Comparison of ENCODE assay signal across 8 cellular contexts in genomic region chr15:72231066-72231846, GRCh38. TPM values are rescaled to one million over a fixed set of nuclear protein-coding genes. Genes with fewer than 3 reads are reported as not detected.
DNase-seq lines count a peak whose midpoint lies in the region; ATAC-seq, FAIRE-seq and TF ChIP-seq lines count a peak whose summit lies in the region.

Gene PKM (minus strand): TSS chr15:72231190. CDS start chr15:72219097, 12,093 bp downstream.

- H3K36me3 ChIP-seq in IMR-90 (ENCODE audit: control insufficient read depth, insufficient read depth, low read length) (peaks cover 2% of the 10 kb centered on the region; the same call in 1 of the 2 replicates), OCI-LY7 (ENCODE audit: insufficient read depth, low read length) (peaks cover 40% of the 10 kb centered on the region), endothelial cell of umbilical vein (ENCODE audit: control insufficient read depth in 2 of 2, extremely low read depth in 1 of 2, insufficient read depth in 2 of 2, low read length in 2 of 2) (no peaks in the 10 kb centered on the region)

- TF ChIP-seq CTCF in Calu3 (IDR thresholded peaks at IDR 0.05; ENCODE audit: unreplicated experiment) (no peak), IMR-90 (conservative IDR thresholded peaks at IDR 0.05; ENCODE audit: low read depth, low read length) (no peak), OCI-LY7 (conservative IDR thresholded peaks at IDR 0.05; ENCODE audit: low read length) (no peak), endothelial cell of umbilical vein (IDR thresholded peaks at IDR 0.05; ENCODE audit: extremely low read depth in 1 of 2, insufficient read depth in 1 of 2, low read depth in 1 of 2, low read length in 2 of 2) (no peak)

- H3K79me1 ChIP-seq in IMR-90 (ENCODE audit: low read depth in 1 of 2, low read length in 2 of 2) = peaks cover 11 to 45% of the 10 kb centered on the region in 2 experiments; a peak in 3 of 4 replicates

- peaks cover 55% of the 10 kb centered on the region for H3K4me1 Mint-ChIP-seq in Calu3 (ENCODE audit: low read depth, unreplicated experiment)

- H3K18ac ChIP-seq in IMR-90 (ENCODE audit: low read depth, low read length) = peak within 1 kb of the TSS; percentile 97

- H3K36me3 Mint-ChIP-seq in Calu3 (ENCODE audit: insufficient read depth, unreplicated experiment) = peaks cover 74% of the 10 kb centered on the region

- H3K9me3 Mint-ChIP-seq in Calu3 (ENCODE audit: low read depth, unreplicated experiment) = no peaks in the 10 kb centered on the region

- H4K8ac ChIP-seq in IMR-90 (ENCODE audit: low read depth in 2 of 2, low read length in 2 of 2) = peak within 1 kb of the TSS; percentile 95 to 98

- BruUV-seq in Calu3 (replicated peaks; lab: Mats Ljungman, UMichigan) = no TSS peak
- no TSS peak for BruUV-seq in IMR-90 (replicated peaks; lab: Mats Ljungman, UMichigan)
- BruUV-seq in OCI-LY7 (replicated peaks; lab: Mats Ljungman, UMichigan) = no TSS peak
- no TSS peak for BruUV-seq in endothelial cell of umbilical vein (replicated peaks; lab: Mats Ljungman, UMichigan)

- H3K4me2 ChIP-seq in IMR-90 (ENCODE audit: low read depth, low read length) (peak within 1 kb of the TSS; percentile 96), OCI-LY7 (ENCODE audit: low read length) (peak within 1 kb of the TSS; percentile 95), endothelial cell of umbilical vein (ENCODE audit: insufficient read depth, low read length) (peak within 1 kb of the TSS; percentile 93)

- H4K20me1 ChIP-seq in IMR-90 (ENCODE audit: insufficient read depth, low read length) = peaks cover 32% of the 10 kb centered on the region
- H4K20me1 ChIP-seq in OCI-LY7 (ENCODE audit: insufficient read depth, low read length) = peaks cover 15% of the 10 kb centered on the region
- no peaks in the 10 kb centered on the region for H4K20me1 ChIP-seq in endothelial cell of umbilical vein (replicated peaks; ENCODE audit: control insufficient read depth, extremely low read depth, insufficient read depth, low read length)

- TF ChIP-seq POLR2A in IMR-90 (IDR thresholded peaks at IDR 0.05; ENCODE audit: low read depth, low read length) (peak; percentile 98), endothelial cell of umbilical vein (IDR thresholded peaks at IDR 0.05; ENCODE audit: low read depth, low read length) (peak; percentile 99)

- H3K27ac Mint-ChIP-seq in Calu3 (ENCODE audit: unreplicated experiment) = peak within 1 kb of the TSS; percentile 95

- peak within 1 kb of the TSS; percentile 99 for H2AK5ac ChIP-seq in IMR-90 (ENCODE audit: low read depth, low read length)

- no peak; the same call in 1 of the 2 replicates for TF ChIP-seq RAD21 in IMR-90 (IDR thresholded peaks at IDR 0.05; ENCODE audit: low read length)

- peak within 1 kb of the TSS; percentile 97 for H3K23ac ChIP-seq in IMR-90 (ENCODE audit: low read depth, low read length)

- dilution Hi-C loops in IMR-90 (cut with HindIII; ENCODE audit: low sequenced_read_pairs, unreplicated experiment) = no loop called here
- dilution Hi-C loops in endothelial cell of umbilical vein (cut with MboI; ENCODE audit: extremely low pct_ligation_motif_present, low sequenced_read_pairs) = no loop called here

- H3K27me3 ChIP-seq in IMR-90 (ENCODE audit: control insufficient read depth, insufficient read depth, low read length) (no peaks in the 10 kb centered on the region), endothelial cell of umbilical vein (ENCODE audit: control insufficient read depth in 2 of 2, insufficient read depth in 2 of 2, low read length in 2 of 2) (no peaks in the 10 kb centered on the region)

- H3K79me2 ChIP-seq in OCI-LY7 (ENCODE audit: insufficient read depth, low read depth, low read length) (peaks cover 54% of the 10 kb centered on the region), endothelial cell of umbilical vein (ENCODE audit: control insufficient read depth, insufficient read depth, low read length) (peaks cover 38% of the 10 kb centered on the region)

- peak within 1 kb of the TSS; percentile 61 for H2BK120ac ChIP-seq in IMR-90 (ENCODE audit: low read depth, low read length)

- peak; percentile 89 for FAIRE-seq in endothelial cell of umbilical vein (lab: Jason Lieb, UNC)

- CTCF ChIA-PET in Calu3 (lab: Charles Lee) = interaction anchor here (1.0 to 1.8 kb wide), 2 partner anchors 10 to 32 kb away, joined by 3 to 8 read pairs; no protein-coding TSS in a partner anchor
- CTCF ChIA-PET in IMR-90 (lab: Yijun Ruan, JAX) = no interaction called here
- CTCF ChIA-PET in OCI-LY7 (lab: Charles Lee; ENCODE audit: unreplicated experiment) = interaction anchor here (0.5 kb wide), 1 partner anchor 30 kb away, joined by 3 read pairs; no protein-coding TSS in a partner anchor
- CTCF ChIA-PET in endothelial cell of umbilical vein (lab: Charles Lee) = interaction anchor here (1.3 to 1.6 kb wide), 2 partner anchors 12 to 31 kb away, joined by 3 to 12 read pairs; no protein-coding TSS in a partner anchor

- H3K56ac ChIP-seq in IMR-90 (ENCODE audit: extremely low read depth, insufficient read depth, low read length) = peak within 1 kb of the TSS; percentile 95

- H3K4ac ChIP-seq in IMR-90 (ENCODE audit: low read depth, low read length) = peak within 1 kb of the TSS; percentile 98

- no peaks in the 10 kb centered on the region for H3K27me3 Mint-ChIP-seq in Calu3 (ENCODE audit: unreplicated experiment)

- peak within 1 kb of the TSS; percentile 91 for H3K4me3 Mint-ChIP-seq in Calu3 (ENCODE audit: low read depth, unreplicated experiment)

- intact Hi-C loops in Calu3 (cut with micrococcal nuclease; ENCODE audit: unreplicated experiment) (no loop called here), IMR-90 (cut with micrococcal nuclease) (loop anchor here (2.0 kb wide), 1 partner anchor 32 kb away; no protein-coding TSS in a partner anchor), OCI-LY7 (cut with micrococcal nuclease; ENCODE audit: unreplicated experiment) (loop anchor here (1.0 to 5.0 kb wide), 4 partner anchors 32 to 1761 kb away; partner anchors contain the start of genes ARIH1, PARP6, PML and STOML1), endothelial cell of umbilical vein (cut with micrococcal nuclease) (loop anchor here (1.0 to 10.0 kb wide), 5 partner anchors 32 to 936 kb away; partner anchors contain the start of genes ARIH1 and PARP6)

- H2AK9ac ChIP-seq in IMR-90 (replicated peaks; ENCODE audit: low read depth, low read length, poor library complexity) = peak within 1 kb of the TSS; percentile 99

- DNase-seq in Calu3 (peak; percentile 100), IMR-90 (peak; percentile 97), OCI-LY7 (ENCODE audit: low spot score) (peak; percentile 100), activated T-cell treated with anti-CD3 and anti-CD28 coated beads for 1 hour (ENCODE audit: low read depth) (peak; percentile 89), endothelial cell of umbilical vein (ENCODE audit: low read depth, low spot score) (peak; percentile 88), midbrain (lab: John Stamatoyannopoulos, UW) (peak; percentile 87)
- peak; percentile 97 to 98 for DNase-seq in stimulated activated CD8-positive, alpha-beta memory T cell treated with anti-CD3 and anti-CD28 coated beads, Interleukin-15, amount 100 ng/mL, for 48 hours (ENCODE audit: low read depth in 2 of 2)

- 0% methylated on average over 21 of the region's 70 CpGs; no CpG with 5 or more reads in 1 of the 2 experiments for WGBS in IMR-90 (ENCODE audit: extremely low coverage in 2 of 2, insufficient read length in 1 of 2), 2 experiments

- H3K9me3 ChIP-seq in IMR-90 (ENCODE audit: control insufficient read depth, insufficient read depth, low read length) (no peaks in the 10 kb centered on the region), OCI-LY7 (ENCODE audit: low read length) (no peaks in the 10 kb centered on the region), endothelial cell of umbilical vein (replicated peaks; ENCODE audit: control insufficient read depth, insufficient read depth, low read length) (no peaks in the 10 kb centered on the region)

- peak within 1 kb of the TSS; percentile 99 for H2BK5ac ChIP-seq in IMR-90 (ENCODE audit: low read depth, low read length, poor library complexity, severe bottlenecking)

- H3K27ac ChIP-seq in IMR-90 (ENCODE audit: insufficient read depth, low read length) (peak within 1 kb of the TSS; percentile 100), OCI-LY7 (ENCODE audit: low read depth, low read length, poor library complexity, severe bottlenecking) (peak within 1 kb of the TSS; percentile 86), endothelial cell of umbilical vein (ENCODE audit: insufficient read depth, low read depth, low read length) (peak within 1 kb of the TSS; percentile 84)

- in situ Hi-C loops in IMR-90 (cut with MboI; ENCODE audit: low sequenced_read_pairs) = no loop called here

- H4K91ac ChIP-seq in IMR-90 (ENCODE audit: insufficient read depth, low read depth, low read length) = peak within 1 kb of the TSS; percentile 99

- peak within 1 kb of the TSS; percentile 99 for H3K14ac ChIP-seq in IMR-90 (replicated peaks; ENCODE audit: low read depth, low read length)

- POLR2A ChIA-PET in IMR-90 (lab: Charles Lee; ENCODE audit: unreplicated experiment) = interaction anchor here (0.6 kb wide), 1 partner anchor 13 kb away, joined by 7 read pairs; no protein-coding TSS in a partner anchor
- POLR2A ChIA-PET in OCI-LY7 (lab: Charles Lee) = interaction anchor here (0.6 to 1.2 kb wide), 5 partner anchors 9 to 457 kb away, joined by 3 to 8 read pairs (median 5); no protein-coding TSS in a partner anchor
- POLR2A ChIA-PET in endothelial cell of umbilical vein (lab: Charles Lee) = interaction anchor here (0.9 kb wide), 1 partner anchor 9 kb away, joined by 4 read pairs; no protein-coding TSS in a partner anchor

- peaks cover 15% of the 10 kb centered on the region for H3K4me1 ChIP-seq in IMR-90 (ENCODE audit: control insufficient read depth, insufficient read depth, low read length)
- H3K4me1 ChIP-seq in OCI-LY7 (ENCODE audit: insufficient read depth, low read length, poor library complexity, severe bottlenecking) = peaks cover 32% of the 10 kb centered on the region
- peaks cover 40% of the 10 kb centered on the region for H3K4me1 ChIP-seq in endothelial cell of umbilical vein (ENCODE audit: control insufficient read depth, extremely low read depth, insufficient read depth, low read length)

- H3K4me3 ChIP-seq in IMR-90 (ENCODE audit: insufficient read depth, low read depth, low read length) (peak within 1 kb of the TSS; percentile 96), OCI-LY7 (ENCODE audit: low read depth, low read length, poor library complexity, severe bottlenecking) (peak within 1 kb of the TSS; percentile 89), endothelial cell of umbilical vein (replicated peaks in 1 of 3; ENCODE audit: insufficient read depth in 1 of 3, low read depth in 1 of 3, low read length in 3 of 3) (peak within 1 kb of the TSS; percentile 56 to 78 (median 70))

- peak within 1 kb of the TSS; percentile 82 for H2AFZ ChIP-seq in IMR-90 (replicated peaks; ENCODE audit: low read length, poor library complexity)
- peak within 1 kb of the TSS; percentile 67 for H2AFZ ChIP-seq in OCI-LY7 (ENCODE audit: low read length)
- peak within 1 kb of the TSS; percentile 55 for H2AFZ ChIP-seq in endothelial cell of umbilical vein (ENCODE audit: low read depth, low read length)

- peak within 1 kb of the TSS; percentile 100 for H3K9ac ChIP-seq in IMR-90 (ENCODE audit: low read depth, low read length)
- H3K9ac ChIP-seq in endothelial cell of umbilical vein (replicated peaks; ENCODE audit: extremely low read depth, insufficient read depth, low read length) = peak within 1 kb of the TSS; percentile 89

- H2BK15ac ChIP-seq in IMR-90 (ENCODE audit: low read depth, low read length) = peak within 1 kb of the TSS; percentile 60; the same call in 1 of the 3 replicates

- H3K9me2 ChIP-seq in OCI-LY7 (ENCODE audit: insufficient read depth, low read length) = no peaks in the 10 kb centered on the region

- H4K5ac ChIP-seq in IMR-90 (ENCODE audit: low read depth, low read length) = peak within 1 kb of the TSS; percentile 93

- H3K9me1 ChIP-seq in IMR-90 (ENCODE audit: insufficient read depth, low read length) = peaks cover 7% of the 10 kb centered on the region; the same call in 1 of the 2 replicates
- no peaks in the 10 kb centered on the region for H3K9me1 ChIP-seq in endothelial cell of umbilical vein (replicated peaks; ENCODE audit: control insufficient read depth, extremely low read depth, insufficient read depth, low read length)

- ATAC-seq in GM21515 (IDR thresholded peaks at IDR 0.05; ENCODE audit: unreplicated experiment) (peak; percentile 43), IMR-90 (ENCODE audit: low read depth) (peak; percentile 66)

- H2BK20ac ChIP-seq in IMR-90 (ENCODE audit: low read depth, low read length) = no peak within 1 kb of the TSS

RNA-seq across cellular contexts. Expression of gene PKM, which starts in this region (rescaled TPM):
- total RNA-seq in Calu3 (2022) = 1,874 and 1,922 TPM in 2 replicates
- total RNA-seq in IMR-90 (2012; rRNA removed) = 2,738 and 3,859 TPM in 2 replicates
- 2,084 and 2,219 TPM in 2 replicates for polyA plus RNA-seq in IMR-90 (2012; rRNA removed)
- polyA plus RNA-seq in IMR-90 (2012; cell fraction: cytosol; rRNA removed) = 1,530 and 1,727 TPM in 2 replicates
- 1,603 and 1,631 TPM in 2 replicates for polyA plus RNA-seq in IMR-90 (2012; cell fraction: nucleus; rRNA removed; ENCODE audit: low replicate concordance)
- 861 and 917 TPM in 2 replicates for total RNA-seq in OCI-LY7 (2014; rRNA removed; shearing (Covaris generic))
- total RNA-seq in OCI-LY7 (2022) = 791 and 1,131 TPM in 2 replicates
- total RNA-seq in endothelial cell of umbilical vein = 932 and 968 TPM in 2 replicates
- polyA plus RNA-seq in endothelial cell of umbilical vein = 613 and 689 TPM in 2 replicates
- 657 and 808 TPM in 2 replicates for polyA plus RNA-seq in endothelial cell of umbilical vein (2011; cell fraction: cytosol; rRNA removed)
- polyA plus RNA-seq in endothelial cell of umbilical vein (2011; cell fraction: nucleus; rRNA removed) = 689 and 838 TPM in 2 replicates
- 768 and 1,232 TPM in 2 replicates for polyA plus RNA-seq in endothelial cell of umbilical vein (2012)
- 886 and 894 TPM in 2 replicates for polyA minus RNA-seq in endothelial cell of umbilical vein
- polyA minus RNA-seq in endothelial cell of umbilical vein (2011; cell fraction: cytosol; rRNA and poly(A)+ RNA removed) = 1,573 TPM
- polyA minus RNA-seq in endothelial cell of umbilical vein (2011; cell fraction: nucleus; rRNA and poly(A)+ RNA removed) = 313 and 356 TPM in 2 replicates

Comparison
In these comparisons a context has a peak if more than half of its experiments do, and no peak if none do; other contexts are left out.
1. Peak in every context shown above with its lines: DNase-seq, ATAC-seq, H3K4me3 ChIP-seq and H3K27ac ChIP-seq.